8 cellular contexts compared by ENCODE assay signal in the genomic region with DNA sequence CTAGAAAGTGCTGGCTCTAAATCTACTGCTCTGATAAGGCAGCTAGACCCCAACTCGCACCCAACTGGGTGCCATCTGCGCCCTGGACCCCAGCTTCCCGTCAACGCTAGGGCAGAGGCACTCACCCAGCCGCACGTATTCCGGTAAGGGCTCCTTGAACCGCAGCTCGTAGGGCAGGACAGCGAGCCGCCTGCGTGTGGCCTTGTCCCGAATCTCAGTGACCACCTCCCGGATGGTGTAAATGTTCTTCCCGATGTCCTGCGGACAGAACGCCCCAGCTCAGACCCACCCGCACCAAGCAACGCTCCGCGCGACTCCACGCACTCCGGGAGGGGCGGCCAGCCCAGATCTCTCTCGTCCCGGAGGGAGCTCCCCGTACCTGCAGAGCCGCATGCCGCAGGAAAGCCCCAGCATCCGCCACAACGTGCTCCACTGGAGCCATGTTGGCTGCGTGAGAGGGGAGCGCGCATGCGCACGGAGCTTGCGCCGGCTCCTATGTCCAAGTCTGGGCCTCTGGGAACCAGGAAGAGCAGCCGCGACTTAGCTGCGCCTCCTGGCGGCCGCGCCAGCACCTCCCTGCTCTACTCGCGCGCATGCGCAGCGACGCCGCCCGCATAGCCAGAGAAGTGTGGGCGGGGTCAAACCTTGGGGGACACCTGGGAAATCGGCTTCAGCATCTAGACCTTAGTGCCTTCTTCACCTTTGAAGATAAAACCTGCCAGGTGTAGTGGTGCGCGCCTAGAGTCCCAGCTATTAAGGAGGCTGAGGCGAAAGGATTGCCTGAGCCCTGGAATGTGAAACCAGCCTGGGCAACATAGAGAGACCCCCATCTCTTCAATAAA. TPM values are rescaled to one million over a fixed set of nuclear protein-coding genes. Genes with fewer than 3 reads are reported as not detected.
DNase-seq lines count a peak whose midpoint lies in the region; ATAC-seq and TF ChIP-seq lines count a peak whose summit lies in the region.

A gene (minus strand): TSS at position 458 of the 842 bp plus-strand sequence. CDS start 16 bp downstream, at position 442.

- TF ChIP-seq RAD21 in SK-N-SH (IDR thresholded peaks at IDR 0.05; ENCODE audit: low read length) = peak; percentile 88

- intact Hi-C loops in testis (cut with DNase I; ENCODE audit: low total_unique reads) = loop anchor here (10.0 kb wide), 1 partner anchor 360 kb away; no protein-coding TSS in a partner anchor

- POLR2A ChIA-PET in SK-N-SH (lab: Yijun Ruan, JAX) = interaction anchor here (1.0 to 1.5 kb wide), 7 partner anchors 8 to 358 kb away, joined by 3 to 12 read pairs (median 5); a partner anchor contains a TSS

- H4K20me1 ChIP-seq in SK-N-SH (ENCODE audit: insufficient read depth) = no peaks in the 10 kb centered on the region

- peak within 1 kb of the TSS; percentile 40 to 45; a peak in 2 of 4 replicates for H3K27ac ChIP-seq in SK-N-SH (ENCODE audit: low read depth in 2 of 2, low read length in 1 of 2)
- peak within 1 kb of the TSS; percentile 44 to 62 for H3K27ac ChIP-seq in testis

- no peaks in the 10 kb centered on the region for H3K27me3 Mint-ChIP-seq in activated naive CD4-positive, alpha-beta T cell treated with anti-CD3 and anti-CD28 coated beads, Interleukin-2, amount 50 U/mL, for 24 hours

- no peak for TF ChIP-seq EP300 in SK-N-SH (IDR thresholded peaks at IDR 0.05; ENCODE audit: borderline replicate concordance in 1 of 2, low read depth in 1 of 2, low read length in 1 of 2)

- H3K4me1 ChIP-seq in SK-N-SH (ENCODE audit: control insufficient read depth in 1 of 2, insufficient read depth in 2 of 2, low read depth in 1 of 2, low read length in 1 of 2) (peaks cover 0 to 2% of the 10 kb centered on the region in 2 experiments; a peak in 2 of 4 replicates), testis (peaks cover 14% of the 10 kb centered on the region)

- peak within 1 kb of the TSS; percentile 99 for H3K4me3 Mint-ChIP-seq in activated naive CD4-positive, alpha-beta T cell treated with anti-CD3 and anti-CD28 coated beads, Interleukin-2, amount 50 U/mL, for 24 hours

- peak within 1 kb of the TSS; percentile 86 to 98 for H3K4me3 ChIP-seq in SK-N-SH (ENCODE audit: low read depth in 2 of 2, low read length in 1 of 2)
- H3K4me3 ChIP-seq in testis = peak within 1 kb of the TSS; percentile 74 to 97

- H3K4me1 Mint-ChIP-seq in activated naive CD4-positive, alpha-beta T cell treated with anti-CD3 and anti-CD28 coated beads, Interleukin-2, amount 50 U/mL, for 24 hours = peaks cover 21% of the 10 kb centered on the region

- WGBS in SK-N-SH (ENCODE audit: low lambda C conversion rate) = 0% methylated on average over 10 of the region's 58 CpGs
- WGBS in testis, 2 donors = 1 to 2% methylated on average over 11 to 37 of the region's 58 CpGs

- H3K79me2 ChIP-seq in SK-N-SH (ENCODE audit: insufficient read depth) = peaks cover 50% of the 10 kb centered on the region

- H3K4me2 ChIP-seq in SK-N-SH = peak within 1 kb of the TSS; percentile 89

- DNase-seq in GM10266 (ENCODE audit: extremely low spot score) (peak; percentile 91), NCI-H1048 (lab: John Stamatoyannopoulos, UW) (peak; percentile 84), SK-N-SH (peak; percentile 96), glomerular endothelial cell (ENCODE audit: extremely low read depth, low read depth, low spot score) (peak; percentile 79), omental fat pad (ENCODE audit: low spot score) (peak; percentile 72), testis (peak; percentile 97)

- CTCF ChIA-PET in SK-N-SH (lab: Yijun Ruan, JAX) = interaction anchor here (0.6 to 6.2 kb wide), 39 partner anchors 8 to 404 kb away, joined by 3 to 67 read pairs (median 5); a partner anchor contains a TSS

- peaks cover 17% of the 10 kb centered on the region for H3K36me3 Mint-ChIP-seq in activated naive CD4-positive, alpha-beta T cell treated with anti-CD3 and anti-CD28 coated beads, Interleukin-2, amount 50 U/mL, for 24 hours

- peak within 1 kb of the TSS; percentile 100 for H3K27ac Mint-ChIP-seq in activated naive CD4-positive, alpha-beta T cell treated with anti-CD3 and anti-CD28 coated beads, Interleukin-2, amount 50 U/mL, for 24 hours

- H3F3A ChIP-seq in SK-N-SH (replicated peaks; ENCODE audit: insufficient read depth) = peaks cover 12% of the 10 kb centered on the region

- peak within 1 kb of the TSS; percentile 84 for H2AFZ ChIP-seq in SK-N-SH (ENCODE audit: low read depth)

- TF ChIP-seq CTCF in GM10266 (IDR thresholded peaks at IDR 0.05; ENCODE audit: control insufficient read depth, insufficient read depth, low read depth, missing control alignments) = peak; percentile 97
- TF ChIP-seq CTCF in SK-N-SH (IDR thresholded peaks at IDR 0.05) = peak; percentile 89
- TF ChIP-seq CTCF in omental fat pad (IDR thresholded peaks at IDR 0.05) = peak in 2 of 3 donors; percentile 95 to 97
- TF ChIP-seq CTCF in testis (IDR thresholded peaks at IDR 0.05) = peak; percentile 93 to 100 (median 99)

- peak within 1 kb of the TSS; percentile 84 for H3K9ac ChIP-seq in SK-N-SH

- TF ChIP-seq POLR2A in testis (IDR thresholded peaks at IDR 0.05) = no peak

- H3K36me3 ChIP-seq in SK-N-SH (replicated peaks in 1 of 2; ENCODE audit: control insufficient read depth in 1 of 2, insufficient read depth in 2 of 2, low read length in 1 of 2) (peaks cover 9 to 24% of the 10 kb centered on the region in 2 experiments), testis (ENCODE audit: low read depth, missing control alignments) (no peaks in the 10 kb centered on the region)

- no peaks in the 10 kb centered on the region for H3K9me3 Mint-ChIP-seq in activated naive CD4-positive, alpha-beta T cell treated with anti-CD3 and anti-CD28 coated beads, Interleukin-2, amount 50 U/mL, for 24 hours

- no peaks in the 10 kb centered on the region for H3K9me2 ChIP-seq in SK-N-SH

- H3K27me3 ChIP-seq in SK-N-SH (ENCODE audit: insufficient read depth) (no peaks in the 10 kb centered on the region), testis (no peaks in the 10 kb centered on the region)

- ATAC-seq in HG02571 (IDR thresholded peaks at IDR 0.05; ENCODE audit: unreplicated experiment) = peak; percentile 91
- peak; percentile 98 for ATAC-seq in omental fat pad (ENCODE audit: low FRiP score)

- no peaks in the 10 kb centered on the region for H3K9me3 ChIP-seq in SK-N-SH
- no peaks in the 10 kb centered on the region for H3K9me3 ChIP-seq in testis

TF ChIP-seq in SK-N-SH, 30 proteins besides CTCF, POLR2A, EP300 and RAD21 (continues in another document):
- no peak for TF ChIP-seq TCF12 (IDR thresholded peaks at IDR 0.05)
- peak; percentile 85; the same call in 1 of the 2 replicates for TF ChIP-seq SIN3A (IDR thresholded peaks at IDR 0.05; ENCODE audit: borderline replicate concordance, low read depth, low read length)
- peak; percentile 53 for TF ChIP-seq CHD2 (IDR thresholded peaks at IDR 0.05; ENCODE audit: low read length, partially characterized antibody)
- peak; percentile 99 for TF ChIP-seq SMC3 (IDR thresholded peaks at IDR 0.05; ENCODE audit: low read depth, low read length)
- peak; percentile 94 for TF ChIP-seq POLR2AphosphoS5 (IDR thresholded peaks at IDR 0.05; ENCODE audit: low read depth, low read length)
- TF ChIP-seq, protein P1, sequence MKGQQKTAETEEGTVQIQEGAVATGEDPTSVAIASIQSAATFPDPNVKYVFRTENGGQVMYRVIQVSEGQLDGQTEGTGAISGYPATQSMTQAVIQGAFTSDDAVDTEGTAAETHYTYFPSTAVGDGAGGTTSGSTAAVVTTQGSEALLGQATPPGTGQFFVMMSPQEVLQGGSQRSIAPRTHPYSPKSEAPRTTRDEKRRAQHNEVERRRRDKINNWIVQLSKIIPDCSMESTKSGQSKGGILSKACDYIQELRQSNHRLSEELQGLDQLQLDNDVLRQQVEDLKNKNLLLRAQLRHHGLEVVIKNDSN (IDR thresholded peaks at IDR 0.05; ENCODE audit: borderline replicate concordance, low read depth) = no peak
- TF ChIP-seq TEAD4 (IDR thresholded peaks at IDR 0.05; ENCODE audit: borderline replicate concordance, insufficient read depth) = no peak
- no peak for TF ChIP-seq FOXJ3 (CRISPR knock-in tag; IDR thresholded peaks at IDR 0.05)
- TF ChIP-seq, protein P2, sequence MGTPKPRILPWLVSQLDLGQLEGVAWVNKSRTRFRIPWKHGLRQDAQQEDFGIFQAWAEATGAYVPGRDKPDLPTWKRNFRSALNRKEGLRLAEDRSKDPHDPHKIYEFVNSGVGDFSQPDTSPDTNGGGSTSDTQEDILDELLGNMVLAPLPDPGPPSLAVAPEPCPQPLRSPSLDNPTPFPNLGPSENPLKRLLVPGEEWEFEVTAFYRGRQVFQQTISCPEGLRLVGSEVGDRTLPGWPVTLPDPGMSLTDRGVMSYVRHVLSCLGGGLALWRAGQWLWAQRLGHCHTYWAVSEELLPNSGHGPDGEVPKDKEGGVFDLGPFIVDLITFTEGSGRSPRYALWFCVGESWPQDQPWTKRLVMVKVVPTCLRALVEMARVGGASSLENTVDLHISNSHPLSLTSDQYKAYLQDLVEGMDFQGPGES (IDR thresholded peaks at IDR 0.05; ENCODE audit: low read depth, low read length) = no peak
- TF ChIP-seq FOXM1 (IDR thresholded peaks at IDR 0.05; ENCODE audit: low read depth) = no peak
- TF ChIP-seq NRF1 (IDR thresholded peaks at IDR 0.05; ENCODE audit: low read depth, low read length) = peak; percentile 96
- TF ChIP-seq RXRA (IDR thresholded peaks at IDR 0.05; ENCODE audit: borderline replicate concordance, low read depth) = no peak
- TF ChIP-seq, protein P3, sequence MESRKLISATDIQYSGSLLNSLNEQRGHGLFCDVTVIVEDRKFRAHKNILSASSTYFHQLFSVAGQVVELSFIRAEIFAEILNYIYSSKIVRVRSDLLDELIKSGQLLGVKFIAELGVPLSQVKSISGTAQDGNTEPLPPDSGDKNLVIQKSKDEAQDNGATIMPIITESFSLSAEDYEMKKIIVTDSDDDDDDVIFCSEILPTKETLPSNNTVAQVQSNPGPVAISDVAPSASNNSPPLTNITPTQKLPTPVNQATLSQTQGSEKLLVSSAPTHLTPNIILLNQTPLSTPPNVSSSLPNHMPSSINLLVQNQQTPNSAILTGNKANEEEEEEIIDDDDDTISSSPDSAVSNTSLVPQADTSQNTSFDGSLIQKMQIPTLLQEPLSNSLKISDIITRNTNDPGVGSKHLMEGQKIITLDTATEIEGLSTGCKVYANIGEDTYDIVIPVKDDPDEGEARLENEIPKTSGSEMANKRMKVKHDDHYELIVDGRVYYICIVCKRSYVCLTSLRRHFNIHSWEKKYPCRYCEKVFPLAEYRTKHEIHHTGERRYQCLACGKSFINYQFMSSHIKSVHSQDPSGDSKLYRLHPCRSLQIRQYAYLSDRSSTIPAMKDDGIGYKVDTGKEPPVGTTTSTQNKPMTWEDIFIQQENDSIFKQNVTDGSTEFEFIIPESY (IDR thresholded peaks at IDR 0.05; ENCODE audit: borderline replicate concordance, low read depth) = no peak
- peak; percentile 94 for TF ChIP-seq YY1 (IDR thresholded peaks at IDR 0.05; ENCODE audit: low read depth)

RNA-seq across cellular contexts. Expression of the gene that starts here (rescaled TPM):
- polyA plus RNA-seq in SK-N-SH (2012; rRNA removed) = 79.5 and 86.3 TPM in 2 replicates
- polyA plus RNA-seq in SK-N-SH (2012; cell fraction: cytosol; rRNA removed) = 64.8 and 74.8 TPM in 2 replicates
- 48.5 and 55.5 TPM in 2 replicates for polyA plus RNA-seq in SK-N-SH (2012; cell fraction: nucleus; rRNA removed)
- 25.7 and 35.9 TPM in 2 replicates for total RNA-seq in glomerular endothelial cell
- 10 to 100 TPM; 37.4 to 50.3 (median 39.4) TPM for total RNA-seq in omental fat pad
- 10 to 100 TPM; 29.5 to 42.6 TPM for total RNA-seq in testis
- 34.6 TPM for polyA plus RNA-seq in testis (ENCODE audit: insufficient read depth, low read depth, low replicate concordance)

Comparison
In these comparisons a context has a peak if more than half of its experiments do, and no peak if none do; other contexts are left out.
1. Peak in every context shown above with its lines: DNase-seq, ATAC-seq, H3K4me3 ChIP-seq and H3K27ac ChIP-seq.